Comparison of ENCODE assay signal across 8 cellular contexts in the genomic region with DNA sequence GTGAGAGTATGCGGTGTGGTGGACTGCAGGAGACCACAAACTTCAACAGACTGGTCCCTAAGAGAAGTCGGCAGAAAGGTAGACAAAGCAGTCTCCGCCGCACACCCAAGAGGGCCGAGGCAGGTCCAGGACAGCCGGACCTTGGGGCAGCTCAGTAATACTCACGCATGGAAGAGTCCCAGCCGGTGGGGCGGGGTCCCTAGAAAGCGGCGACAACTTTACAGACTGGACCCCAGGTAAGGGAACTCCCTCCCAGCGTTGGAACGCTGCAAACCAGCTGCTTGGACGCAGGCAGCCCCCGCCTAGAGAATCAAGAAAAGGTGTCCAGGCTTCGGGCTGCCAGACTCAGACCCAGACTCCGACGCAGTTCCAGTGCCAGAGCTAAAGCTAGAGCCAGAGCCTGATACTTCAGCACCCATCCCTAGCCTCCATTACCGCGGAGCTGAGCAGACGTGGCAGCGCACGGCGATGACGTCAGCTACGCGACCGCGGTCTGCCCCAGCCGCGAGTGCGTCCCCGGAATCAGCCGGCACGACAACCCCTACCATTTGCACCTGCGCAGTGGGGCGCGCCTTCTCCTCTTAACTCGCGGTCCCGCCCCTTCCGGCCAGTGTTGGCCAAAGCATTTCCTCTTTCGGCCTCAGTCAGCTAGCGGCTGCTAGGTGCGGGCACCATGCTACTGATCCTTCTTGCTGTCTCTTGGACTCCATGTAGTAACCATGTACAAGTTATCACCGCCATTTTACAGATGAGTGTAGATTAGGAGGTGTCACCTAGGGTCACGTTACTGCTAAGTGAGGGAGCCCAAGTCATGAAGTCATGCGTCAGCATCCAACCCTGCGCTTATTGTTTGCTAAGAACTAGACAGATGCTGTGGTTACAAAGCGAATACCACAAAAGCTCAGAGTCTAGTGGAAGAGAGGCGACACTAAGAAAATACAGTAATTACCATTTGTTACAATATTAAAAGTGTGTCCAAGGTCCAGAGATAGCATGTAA. TPM values are rescaled to one million over a fixed set of nuclear protein-coding genes. Genes with fewer than 3 reads are reported as not detected.
A peak's percentile ranks its signal among the peaks of the same experiment; 100 is the strongest.
DNase-seq lines count a peak whose midpoint lies in the region; ATAC-seq lines count a peak whose summit lies in the region.

Gene TMEM39A, minus strand, starts transcription at position 445 of the 999 bp plus-strand sequence. CDS start 1,541 bp downstream, outside the sequence.

- peak within 1 kb of the TSS; percentile 88 for H3K27ac ChIP-seq in effector memory CD4-positive, alpha-beta T cell (ENCODE audit: insufficient read depth, low read length, poor library complexity, severe bottlenecking)

- peaks cover 23% of the 10 kb centered on the region for H3K36me3 ChIP-seq in effector memory CD4-positive, alpha-beta T cell (ENCODE audit: control insufficient read depth, insufficient read depth, low read length)

- DNase-seq in COLO668 (lab: John Stamatoyannopoulos, UW; ENCODE audit: unreplicated experiment) (peak; percentile 97), HT1080 (ENCODE audit: low read depth) (peak; percentile 99), NOMO-1 treated with DMSO at 0.1 percent for 48 hours (lab: John Stamatoyannopoulos, UW; ENCODE audit: unreplicated experiment) (peak; percentile 96), lung microvascular endothelial cell (ENCODE audit: low read depth in 2 of 2) (peak; percentile 99)
- peak; percentile 97 to 98 for DNase-seq in activated CD8-positive, alpha-beta memory T cell treated with anti-CD3 and anti-CD28 coated beads for 4 hours (ENCODE audit: low read depth in 2 of 2)
- peak; percentile 98 for DNase-seq in effector memory CD4-positive, alpha-beta T cell
- peak; percentile 96 to 97 (median 97) for DNase-seq in stimulated activated CD4-positive, alpha-beta T cell treated with anti-CD3 and anti-CD28 coated beads, TNF-alpha, amount 100 ng/mL, for 48 hours (ENCODE audit: low read depth in 3 of 3)

- H3K4me1 ChIP-seq in effector memory CD4-positive, alpha-beta T cell (ENCODE audit: control insufficient read depth, insufficient read depth, low read length, poor library complexity, severe bottlenecking): no peaks in the 10 kb centered on the region

- ATAC-seq in GM21360 (IDR thresholded peaks at IDR 0.05; ENCODE audit: unreplicated experiment): peak; percentile 95

- H3K4me3 ChIP-seq in effector memory CD4-positive, alpha-beta T cell (ENCODE audit: insufficient read depth, low read depth, low read length, poor library complexity, severe bottlenecking): peak within 1 kb of the TSS; percentile 92

- no peaks in the 10 kb centered on the region for H3K27me3 ChIP-seq in effector memory CD4-positive, alpha-beta T cell (replicated peaks; ENCODE audit: control insufficient read depth, insufficient read depth, low read length, poor library complexity, severe bottlenecking)

- H3K9me3 ChIP-seq in effector memory CD4-positive, alpha-beta T cell (ENCODE audit: control insufficient read depth, low read length): no peaks in the 10 kb centered on the region

RNA-seq across cellular contexts. Expression of gene TMEM39A, which starts in this region (rescaled TPM):
- total RNA-seq in HT1080 (2014; rRNA removed; shearing (Covaris generic)): 40.8 and 41.5 TPM in 2 replicates
- 28.9 and 35.5 TPM in 2 replicates for polyA plus RNA-seq in HT1080 (2015; cell fraction: cytosol; rRNA removed)
- polyA plus RNA-seq in HT1080 (2015; cell fraction: nucleus; rRNA removed): 104 and 105 TPM in 2 replicates
- 20.0 and 26.6 TPM in 2 replicates for total RNA-seq in lung microvascular endothelial cell

Comparison
In these comparisons a context has a peak if more than half of its experiments do, and no peak if none do; other contexts are left out.
1. Peak in every context shown above with its lines: DNase-seq, ATAC-seq, H3K4me3 ChIP-seq and H3K27ac ChIP-seq.